In the genomic region with DNA sequence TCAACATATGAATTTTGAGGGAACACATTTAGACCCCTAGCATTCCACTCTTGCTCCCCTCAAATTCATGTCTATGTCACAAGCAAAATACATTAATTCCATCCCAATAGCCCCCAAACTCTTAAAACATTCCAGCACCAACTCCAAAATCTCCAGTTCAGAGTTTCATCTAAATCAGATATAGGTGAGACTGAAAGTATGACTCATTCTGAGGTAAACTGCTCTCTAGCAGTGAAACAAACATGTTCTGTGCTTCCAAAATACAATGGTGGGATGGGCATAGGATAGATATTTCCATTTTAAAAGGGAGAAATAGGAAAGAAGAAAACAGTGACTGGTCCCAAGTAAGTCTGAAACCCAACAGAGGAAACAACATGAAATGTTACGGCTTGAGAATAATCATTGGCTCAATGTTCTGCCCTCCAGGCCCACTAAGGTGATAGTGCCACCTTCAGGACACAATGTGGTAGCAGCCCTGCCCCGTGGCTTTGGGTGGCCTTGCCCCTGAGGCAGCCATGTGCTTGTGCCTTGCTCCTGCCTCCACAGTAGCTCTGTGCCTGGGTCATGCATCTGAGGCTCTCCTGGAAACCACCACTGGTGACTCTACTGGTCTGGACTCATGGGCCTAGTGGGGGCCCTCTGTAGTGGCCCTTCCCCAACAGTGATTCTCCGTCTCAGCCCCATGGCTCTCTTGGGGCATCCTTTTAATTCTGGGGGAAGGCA, we compare ENCODE assay signal across 8 cellular contexts. TPM values are rescaled to one million over a fixed set of nuclear protein-coding genes. Genes with fewer than 3 reads are reported as not detected.
DNase-seq lines count a peak whose midpoint lies in the region; ATAC-seq and TF ChIP-seq lines count a peak whose summit lies in the region.

No MANE protein-coding gene starts in this region.

- H3K36me3 ChIP-seq in PC-3 (ENCODE audit: low read depth, low read length) (no peaks in the 10 kb centered on the region), testis (ENCODE audit: low read depth, missing control alignments) (no peaks in the 10 kb centered on the region)

- no peak for TF ChIP-seq POLR2A in testis (IDR thresholded peaks at IDR 0.05)

- H4K20me1 ChIP-seq in PC-3 (ENCODE audit: low read length), result no peaks in the 10 kb centered on the region

- no peaks in the 10 kb centered on the region for H3K9me3 ChIP-seq in CD4-positive, alpha-beta T cell (ENCODE audit: control insufficient read depth, low read length)
- H3K9me3 ChIP-seq in PC-3 (ENCODE audit: low read length) (no peaks in the 10 kb centered on the region), testis (no peaks in the 10 kb centered on the region)

- no peaks in the 10 kb centered on the region for H3F3A ChIP-seq in PC-3 (ENCODE audit: low read length, unreplicated experiment)

- CTCF ChIA-PET in CD4-positive, alpha-beta T cell (lab: Charles Lee), result no interaction called here
- CTCF ChIA-PET in PC-3 (lab: Charles Lee), result no interaction called here

- H2AFZ ChIP-seq in PC-3 (ENCODE audit: low read length), result peak overlapping the region; percentile 53

- peak overlapping the region; percentile 43 for H3K4me2 ChIP-seq in PC-3 (ENCODE audit: low read length)

- POLR2A ChIA-PET in CD4-positive, alpha-beta T cell (lab: Charles Lee), result no interaction called here
- POLR2A ChIA-PET in PC-3 (lab: Charles Lee; ENCODE audit: unreplicated experiment), result no interaction called here

- H3K79me2 ChIP-seq in PC-3 (ENCODE audit: low read length), result no peaks in the 10 kb centered on the region

- no peaks in the 10 kb centered on the region for H3K9me2 ChIP-seq in PC-3 (replicated peaks; ENCODE audit: low read length)

- H3K4me3 ChIP-seq in PC-3 (ENCODE audit: low read length) (no peak overlapping the region), choroid plexus epithelial cell (ENCODE audit: low read depth, low read length) (no peak overlapping the region), testis (no peak overlapping the region)

- H3K27ac Mint-ChIP-seq in CD4-positive, alpha-beta T cell, result no peak overlapping the region
- peak overlapping the region; percentile 4 to 43 for H3K27ac Mint-ChIP-seq in natural killer cell

- H3K27ac ChIP-seq in CD4-positive, alpha-beta T cell (ENCODE audit: low read depth, low read length), result no peak overlapping the region
- peak overlapping the region; percentile 93 for H3K27ac ChIP-seq in PC-3 (ENCODE audit: low read length)
- H3K27ac ChIP-seq in testis, result no peak overlapping the region

- peaks cover 9% of the 10 kb centered on the region for H3K4me1 Mint-ChIP-seq in CD4-positive, alpha-beta T cell (ENCODE audit: low read depth)
- peaks cover 4 to 17% of the 10 kb centered on the region in 2 donors for H3K4me1 Mint-ChIP-seq in natural killer cell

- BruUV-seq in PC-3 (replicated peaks; lab: Mats Ljungman, UMichigan), result no TSS peak

- peak; percentile 26 for TF ChIP-seq CTCF in CD4-positive, alpha-beta T cell (IDR thresholded peaks at IDR 0.05)
- TF ChIP-seq CTCF in PC-3 (conservative IDR thresholded peaks at IDR 0.05; ENCODE audit: low read depth, low read length) (peak; percentile 71), choroid plexus epithelial cell (conservative IDR thresholded peaks at IDR 0.05; ENCODE audit: low read depth, low read length) (peak; percentile 61), natural killer cell (IDR thresholded peaks at IDR 0.05) (peak; percentile 29), testis (IDR thresholded peaks at IDR 0.05) (peak in 1 of 3 experiments; percentile 26)

- ATAC-seq in CD4-positive, alpha-beta T cell (ENCODE audit: poor library complexity), result peak; percentile 68
- ATAC-seq in GM21786 (IDR thresholded peaks at IDR 0.05; ENCODE audit: unreplicated experiment) (peak; percentile 64), PC-3 (peak; percentile 69), natural killer cell (peak; percentile 53 to 70 (median 63)), HG03196 (IDR thresholded peaks at IDR 0.05; ENCODE audit: unreplicated experiment) (no peak)

- 59 to 62% methylated on average over 3 of the region's 3 CpGs for WGBS in testis, 2 donors

- peaks cover 36% of the 10 kb centered on the region for H3K36me3 Mint-ChIP-seq in CD4-positive, alpha-beta T cell (ENCODE audit: low read depth)
- H3K36me3 Mint-ChIP-seq in natural killer cell, result peaks cover 4% of the 10 kb centered on the region

- intact Hi-C loops in CD4-positive, alpha-beta T cell (cut with DNase I, micrococcal nuclease), result no loop called here
- intact Hi-C loops in PC-3 (cut with micrococcal nuclease) (no loop called here), natural killer cell (cut with micrococcal nuclease) (no loop called here), testis (cut with DNase I; ENCODE audit: low total_unique reads) (no loop called here)

- H3K9me3 Mint-ChIP-seq in CD4-positive, alpha-beta T cell, result no peaks in the 10 kb centered on the region
- no peaks in the 10 kb centered on the region for H3K9me3 Mint-ChIP-seq in natural killer cell

- no peak overlapping the region for H3K4me3 Mint-ChIP-seq in CD4-positive, alpha-beta T cell
- H3K4me3 Mint-ChIP-seq in natural killer cell, result no peak overlapping the region

- DNase-seq in CD4-positive, alpha-beta T cell, result peak in 5 of 10 experiments; percentile 9 to 18 (median 15)
- DNase-seq in PC-3 (peak; percentile 60), choroid plexus epithelial cell (ENCODE audit: low read depth) (peak; percentile 43), natural killer cell (no peak), testis (no peak), NOMO-1 treated with dmso at 0.1 percent for 144 hours (lab: John Stamatoyannopoulos, UW; ENCODE audit: unreplicated experiment) (no peak)

- peak overlapping the region; percentile 67 for H3K9ac ChIP-seq in PC-3 (ENCODE audit: low read length)

- no peaks in the 10 kb centered on the region for H3K27me3 Mint-ChIP-seq in CD4-positive, alpha-beta T cell
- no peaks in the 10 kb centered on the region for H3K27me3 Mint-ChIP-seq in natural killer cell (ENCODE audit: low read depth in 2 of 2)

- peaks cover 26% of the 10 kb centered on the region for H3K4me1 ChIP-seq in PC-3 (ENCODE audit: insufficient read depth, low read length)
- no peaks in the 10 kb centered on the region for H3K4me1 ChIP-seq in testis

- H3K27me3 ChIP-seq in CD4-positive, alpha-beta T cell (ENCODE audit: control insufficient read depth, insufficient read depth, low read length), result no peaks in the 10 kb centered on the region
- H3K27me3 ChIP-seq in PC-3 (ENCODE audit: low read length) (no peaks in the 10 kb centered on the region), testis (no peaks in the 10 kb centered on the region)

RNA-seq across cellular contexts. Expression of a gene that starts 36.4 kb away (rescaled TPM):
- total RNA-seq in CD4-positive, alpha-beta T cell, result 1 to 10 TPM; 4.0 to 4.4 TPM
- total RNA-seq in PC-3 (2014; rRNA removed), result 10.6 and 13.2 TPM in 2 replicates
- total RNA-seq in natural killer cell, result 1 to 10 TPM; 4.9 to 9.2 (median 6.7) TPM
- 10 to 100 TPM; 21.0 to 25.0 TPM for total RNA-seq in testis
- polyA plus RNA-seq in testis (ENCODE audit: insufficient read depth, low read depth, low replicate concordance), result 21.9 TPM

RNA-seq across cellular contexts. Expression of a gene that starts 58.3 kb away (rescaled TPM):
- 10 to 100 TPM; 14.1 to 14.9 TPM for total RNA-seq in CD4-positive, alpha-beta T cell
- total RNA-seq in PC-3 (2014; rRNA removed) (26.3 and 36.9 TPM in 2 replicates), natural killer cell (10 to 100 TPM; 27.0 to 39.7 (median 39.7) TPM), testis (10 to 100 TPM; 48.0 to 55.7 TPM)
- polyA plus RNA-seq in testis (ENCODE audit: insufficient read depth, low read depth, low replicate concordance), result 24.0 TPM

Comparison
In these comparisons a context has a peak if more than half of its experiments do, and no peak if none do; other contexts are left out.
1. DNase-seq: peak in PC-3 (single experiment) and choroid plexus epithelial cell (single experiment); none in natural killer cell (single experiment), testis (single experiment) and NOMO-1 treated with dmso at 0.1 percent for 144 hours (single experiment).